13 cellular contexts compared by ENCODE assay signal in genomic region chr5:142404046-142404477, GRCh38.
A peak's percentile ranks its signal among the peaks of the same experiment; 100 is the strongest.
DNase-seq lines count a peak whose midpoint lies in the region; ATAC-seq and TF ChIP-seq lines count a peak whose summit lies in the region.
"Had no signal": no experiment of that assay in that cellular context is flagged by ENCODE, and none has a peak within 500 bp of the region (broad histone marks: within the 10 kb centered on the region; RNA-seq: fewer than 3 reads in every experiment).

No MANE protein-coding gene starts in this region.

- peaks cover 0 to 12% (median 0%) of the 10 kb centered on the region in 12 donors for H3K4me1 ChIP-seq in heart left ventricle
- peaks cover 0 to 6% (median 2%) of the 10 kb centered on the region in 4 donors for H3K4me1 ChIP-seq in upper lobe of left lung
- no peaks in the 10 kb centered on the region; the same call in 1 of the 2 replicates for H3K4me1 ChIP-seq in SJCRH30
- H3K4me1 ChIP-seq: A549 had no signal

- TF ChIP-seq EP300 in upper lobe of left lung (IDR thresholded peaks at IDR 0.05) = no peak

- ATAC-seq in heart left ventricle = peak in 2 of 4 donors; percentile 56 to 67
- peak in 1 of 2 donors; percentile 8 for ATAC-seq in upper lobe of left lung (ENCODE audit: low FRiP score in 2 of 2)
- ATAC-seq in HG03039 (IDR thresholded peaks at IDR 0.05; ENCODE audit: unreplicated experiment) = no peak
- ATAC-seq: A549; activated CD4-positive, alpha-beta T cell treated with anti-CD3 and anti-CD28 coated beads for 36 hours had no signal

- H3K36me3 ChIP-seq in heart left ventricle (no peaks in the 10 kb centered on the region), upper lobe of left lung (no peaks in the 10 kb centered on the region), SJCRH30 (no peaks in the 10 kb centered on the region)

- TF ChIP-seq POLR2A in heart left ventricle (IDR thresholded peaks at IDR 0.05) (no peak), upper lobe of left lung (IDR thresholded peaks at IDR 0.05) (no peak)

- TF ChIP-seq CTCF in heart left ventricle (IDR thresholded peaks at IDR 0.05) (no peak), upper lobe of left lung (IDR thresholded peaks at IDR 0.05) (no peak)

- no peak overlapping the region for H3K4me3 ChIP-seq in heart left ventricle
- H3K4me3 ChIP-seq in upper lobe of left lung = peak overlapping the region in 2 of 4 donors; percentile 6 to 34
- no peak overlapping the region for H3K4me3 ChIP-seq in SJCRH30
- H3K4me3 ChIP-seq: A549 had no signal

- WGBS in heart left ventricle, 4 donors = 65 to 77% (median 70%) methylated on average over 14 of the region's 14 CpGs
- WGBS in upper lobe of left lung, 2 donors = 66 to 72% methylated on average over 14 of the region's 14 CpGs

- no peak for DNase-seq in heart left ventricle
- DNase-seq in cardiac septum (ENCODE audit: low spot score) = no peak
- no peak for DNase-seq in epithelial cell of prostate (ENCODE audit: low read depth, low spot score)
- DNase-seq in middle frontal gyrus (ENCODE audit: extremely low spot score, low spot score) = peak; percentile 23
- no peak for DNase-seq in upper lobe of left lung
- no peak for DNase-seq in putamen (ENCODE audit: low spot score)
- DNase-seq in SJCRH30 = no peak
- DNase-seq: activated CD4-positive, alpha-beta T cell treated with anti-CD3 and anti-CD28 coated beads for 36 hours; natural killer cell; NCI-H2107 had no signal

- peak overlapping the region in 7 of 12 donors; percentile 8 to 63 (median 47) for H3K27ac ChIP-seq in heart left ventricle
- peak overlapping the region; percentile 62 for H3K27ac ChIP-seq in epithelial cell of prostate
- H3K27ac ChIP-seq in upper lobe of left lung = peak overlapping the region in 3 of 4 donors; percentile 27 to 82 (median 41)
- no peak overlapping the region for H3K27ac ChIP-seq in SJCRH30
- H3K27ac ChIP-seq: A549, HL-60 had no signal

- H3K27me3 ChIP-seq in heart left ventricle (no peaks in the 10 kb centered on the region), upper lobe of left lung (no peaks in the 10 kb centered on the region), SJCRH30 (no peaks in the 10 kb centered on the region)

- H3K9me3 ChIP-seq in heart left ventricle = no peaks in the 10 kb centered on the region
- H3K9me3 ChIP-seq in upper lobe of left lung = no peaks in the 10 kb centered on the region
- no peaks in the 10 kb centered on the region for H3K9me3 ChIP-seq in SJCRH30 (replicated peaks)
- H3K9me3 ChIP-seq: A549 had no signal

- intact Hi-C loops in heart left ventricle (cut with DNase I) (no loop called here), cardiac septum (cut with DNase I) (no loop called here)
